8 cellular contexts compared by ENCODE assay signal in the genomic region with DNA sequence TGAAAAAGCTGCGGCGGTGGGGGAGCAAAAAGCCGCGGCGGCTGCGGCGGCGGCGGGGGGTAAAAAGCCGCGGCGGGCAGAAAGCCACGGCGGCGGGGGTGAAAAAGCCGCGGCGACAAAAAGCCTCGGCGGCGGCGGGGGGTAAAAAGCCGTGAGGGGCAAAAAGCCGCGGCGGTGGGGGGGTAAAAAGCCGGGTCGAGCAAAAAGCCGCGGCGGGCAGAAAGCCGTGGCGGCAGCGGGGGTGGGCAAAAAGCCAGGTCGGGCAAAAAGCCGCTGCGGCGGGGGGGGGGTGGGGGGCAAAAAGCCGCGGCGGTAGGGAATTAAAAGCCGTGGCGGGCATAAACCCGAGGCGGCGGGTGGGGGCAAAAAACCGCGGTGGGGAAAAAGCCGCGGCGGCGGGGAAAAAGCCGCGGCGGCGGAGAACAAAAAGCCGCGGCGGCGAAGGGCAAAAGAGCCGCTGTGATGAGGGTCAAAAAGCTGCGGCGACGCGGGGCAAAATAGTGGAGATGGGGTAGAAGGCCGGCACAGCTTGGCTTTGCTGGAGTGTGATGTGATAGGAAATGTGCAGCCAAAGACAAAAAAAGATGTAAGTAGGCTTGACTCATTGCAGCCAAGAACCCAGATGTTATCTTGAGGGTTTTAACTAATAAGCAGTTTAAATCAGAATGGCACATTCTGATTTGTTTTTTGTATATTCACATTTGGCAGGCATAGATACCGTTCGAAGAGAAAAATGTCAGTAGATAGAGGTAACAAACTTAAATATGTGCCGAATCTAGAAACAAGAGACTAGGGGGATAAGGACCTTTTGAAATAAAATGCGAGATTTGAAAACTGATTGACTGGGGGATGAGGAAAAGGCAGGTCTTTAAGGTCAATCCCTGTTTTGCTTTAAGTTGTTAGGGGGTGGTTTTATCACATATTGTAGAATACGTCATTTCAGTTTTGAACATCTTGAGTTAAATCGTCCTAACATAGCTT.
DNase-seq lines count a peak whose midpoint lies in the region; ATAC-seq, FAIRE-seq and TF ChIP-seq lines count a peak whose summit lies in the region.
"Not testable (repeated sequence)": the region's sequence is repeated elsewhere in the genome, so short reads cannot be mapped to it uniquely, and the experiment has no call there.

No MANE protein-coding gene starts in this region.

- H3K9ac ChIP-seq in astrocyte (ENCODE audit: low read length), result not testable (repeated sequence)

- not testable (repeated sequence) for TF ChIP-seq CTCF in CD8-positive, alpha-beta T cell (IDR thresholded peaks at IDR 0.05); activated B cell treated with CpG ODN at 0.5 μM for 24 hours (IDR thresholded peaks at IDR 0.05); astrocyte (IDR thresholded peaks at IDR 0.05; ENCODE audit: insufficient read depth, low read depth, low read length); lower lobe of right lung (IDR thresholded peaks at IDR 0.05); suprapubic skin (IDR thresholded peaks at IDR 0.05)

- H3K4me3 Mint-ChIP-seq in CD8-positive, alpha-beta T cell, result peak overlapping the region; percentile 4
- H3K4me3 Mint-ChIP-seq in activated B cell treated with CpG ODN at 0.5 μM for 24 hours, result peak overlapping the region; percentile 55
- H3K4me3 Mint-ChIP-seq in astrocyte (ENCODE audit: unreplicated experiment), result peak overlapping the region; percentile 58

- H3K79me2 ChIP-seq in astrocyte (ENCODE audit: insufficient read depth, low read length), result not testable (repeated sequence)

- H3K36me3 ChIP-seq in CD8-positive, alpha-beta T cell (ENCODE audit: insufficient read depth, low read length); astrocyte (ENCODE audit: insufficient read depth, low read length); lower lobe of right lung; suprapubic skin: not testable (repeated sequence)

- H3K4me3 ChIP-seq in CD8-positive, alpha-beta T cell (ENCODE audit: low read depth, low read length); astrocyte (ENCODE audit: insufficient read depth, low read depth, low read length); lower lobe of right lung: not testable (repeated sequence)
- peak overlapping the region; percentile 49 for H3K4me3 ChIP-seq in suprapubic skin

- not testable (repeated sequence) for TF ChIP-seq POLR2A in suprapubic skin (IDR thresholded peaks at IDR 0.05)

- CTCF ChIA-PET in CD8-positive, alpha-beta T cell (lab: Charles Lee); activated B cell treated with CpG ODN at 0.5 μM for 24 hours (lab: Charles Lee): not testable (repeated sequence)

- H3K9me3 ChIP-seq in CD8-positive, alpha-beta T cell (ENCODE audit: low read length); astrocyte (ENCODE audit: insufficient read depth, low read depth, low read length); lower lobe of right lung; suprapubic skin: not testable (repeated sequence)

- H4K20me1 ChIP-seq in astrocyte (ENCODE audit: insufficient read depth, low read length), result not testable (repeated sequence)

- not testable (repeated sequence) for H3K4me1 Mint-ChIP-seq in CD8-positive, alpha-beta T cell (ENCODE audit: low read depth); activated B cell treated with CpG ODN at 0.5 μM for 24 hours; astrocyte (ENCODE audit: low read depth, unreplicated experiment)

- WGBS in suprapubic skin, result 5% methylated on average over 41 of the region's 72 CpGs

- not testable (repeated sequence) for H3K27me3 ChIP-seq in CD8-positive, alpha-beta T cell (ENCODE audit: insufficient read depth, low read length); astrocyte (ENCODE audit: insufficient read depth, low read length); lower lobe of right lung (ENCODE audit: low read depth); suprapubic skin

- not testable (repeated sequence) for TF ChIP-seq EP300 in suprapubic skin (IDR thresholded peaks at IDR 0.05)

- not testable (repeated sequence) for H3K27ac Mint-ChIP-seq in CD8-positive, alpha-beta T cell; activated B cell treated with CpG ODN at 0.5 μM for 24 hours; astrocyte (ENCODE audit: unreplicated experiment)

- not testable (repeated sequence) for H3K27ac ChIP-seq in CD8-positive, alpha-beta T cell (ENCODE audit: low read depth, low read length); astrocyte (ENCODE audit: low read depth, low read length); lower lobe of right lung; suprapubic skin

- intact Hi-C loops in CD8-positive, alpha-beta T cell (cut with DNase I, micrococcal nuclease); activated B cell treated with CpG ODN at 0.5 μM for 24 hours (cut with micrococcal nuclease); lower lobe of right lung (cut with DNase I); posterior vena cava (cut with DNase I): not testable (repeated sequence)

- H3K9me3 Mint-ChIP-seq in CD8-positive, alpha-beta T cell; activated B cell treated with CpG ODN at 0.5 μM for 24 hours; astrocyte (ENCODE audit: unreplicated experiment): not testable (repeated sequence)

- not testable (repeated sequence) for FAIRE-seq in astrocyte (lab: Jason Lieb, UNC)

- POLR2A ChIA-PET in CD8-positive, alpha-beta T cell (lab: Charles Lee); activated B cell treated with CpG ODN at 0.5 μM for 24 hours (lab: Charles Lee): not testable (repeated sequence)

- DNase-seq in CD8-positive, alpha-beta T cell, result peak in 3 of 7 experiments; percentile 12 to 48 (median 19)
- DNase-seq in M059J (ENCODE audit: low read depth), result peak; percentile 19
- DNase-seq in activated B cell treated with CpG ODN at 0.5 μM for 24 hours; astrocyte (ENCODE audit: low read depth): not testable (repeated sequence)
- peak; percentile 5 for DNase-seq in fibroblast of peridontal ligament (ENCODE audit: extremely low read depth)
- DNase-seq in lower lobe of right lung, result peak; percentile 18
- peak; percentile 61 for DNase-seq in posterior vena cava (ENCODE audit: low spot score)
- DNase-seq in suprapubic skin (ENCODE audit: low spot score in 2 of 2), result peak in 1 of 2 donors; percentile 60

- H3K4me2 ChIP-seq in astrocyte (ENCODE audit: low read length), result peak overlapping the region; percentile 72

- H3K27me3 Mint-ChIP-seq in CD8-positive, alpha-beta T cell (ENCODE audit: low read depth); activated B cell treated with CpG ODN at 0.5 μM for 24 hours; astrocyte (ENCODE audit: low read depth, unreplicated experiment): not testable (repeated sequence)

- H2AFZ ChIP-seq in astrocyte (ENCODE audit: low read depth, low read length), result not testable (repeated sequence)

- H3K4me1 ChIP-seq in CD8-positive, alpha-beta T cell (ENCODE audit: insufficient read depth, low read length); astrocyte (ENCODE audit: insufficient read depth, low read length); lower lobe of right lung; suprapubic skin: not testable (repeated sequence)

- ATAC-seq in CD8-positive, alpha-beta T cell; activated B cell treated with CpG ODN at 0.5 μM for 24 hours (ENCODE audit: low read depth); lower lobe of right lung: not testable (repeated sequence)

- H3K36me3 Mint-ChIP-seq in CD8-positive, alpha-beta T cell; activated B cell treated with CpG ODN at 0.5 μM for 24 hours (ENCODE audit: low read depth); astrocyte (ENCODE audit: low read depth, unreplicated experiment): not testable (repeated sequence)

Comparison
In these comparisons a context has a peak if more than half of its experiments do, and no peak if none do; other contexts are left out.
1. H3K4me3 Mint-ChIP-seq: peak in every context shown above with its lines; median percentile 58 in astrocyte; 55 in activated B cell treated with CpG ODN at 0.5 μM for 24 hours; 4 in CD8-positive, alpha-beta T cell.